Comparison of ENCODE assay signal across 17 cellular contexts in genomic region chr10:61842755-61843497, GRCh38. TPM values are rescaled to one million over a fixed set of nuclear protein-coding genes. Genes with fewer than 3 reads are reported as not detected.
A peak's percentile ranks its signal among the peaks of the same experiment; 100 is the strongest.
DNase-seq lines count a peak whose midpoint lies in the region; ATAC-seq, FAIRE-seq and TF ChIP-seq lines count a peak whose summit lies in the region.
"Had no signal": no experiment of that assay in that cellular context is flagged by ENCODE, and none has a peak within 500 bp of the region (broad histone marks: within the 10 kb centered on the region; RNA-seq: fewer than 3 reads in every experiment).

No MANE protein-coding gene starts in this region.

- 65% methylated on average over 4 of the region's 4 CpGs for WGBS in SK-N-SH (ENCODE audit: low lambda C conversion rate)

- H4K20me1 ChIP-seq in SK-N-SH (ENCODE audit: insufficient read depth): no peaks in the 10 kb centered on the region

- no peaks in the 10 kb centered on the region for H3K9me3 ChIP-seq in SK-N-SH
- H3K9me3 ChIP-seq: heart right ventricle had no signal

- peak overlapping the region; percentile 49 for H2AFZ ChIP-seq in SK-N-SH (ENCODE audit: low read depth)

- ATAC-seq in HG03280 (IDR thresholded peaks at IDR 0.05; ENCODE audit: unreplicated experiment): no peak
- ATAC-seq: activated T-helper 17 cell treated with anti-CD3 and anti-CD28 coated beads, Interleukin-2, amount 50 U/mL, for 72 hours; heart right ventricle; left ventricle myocardium superior had no signal

- TF ChIP-seq POLR2A in H54 (IDR thresholded peaks at IDR 0.05; ENCODE audit: low read depth, low read length): no peak

- TF ChIP-seq RAD21 in SK-N-SH (IDR thresholded peaks at IDR 0.05; ENCODE audit: low read length): no peak

- H3K4me3 ChIP-seq in SK-N-SH (ENCODE audit: low read depth in 2 of 2, low read length in 1 of 2) (no peak overlapping the region), rectal smooth muscle tissue (ENCODE audit: low read length) (no peak overlapping the region)
- H3K4me3 ChIP-seq: heart right ventricle had no signal

- no peaks in the 10 kb centered on the region for H3K9me2 ChIP-seq in SK-N-SH

- no peak; a peak in 1 of 4 replicates for TF ChIP-seq EP300 in SK-N-SH (IDR thresholded peaks at IDR 0.05; ENCODE audit: borderline replicate concordance in 1 of 2, low read depth in 1 of 2, low read length in 1 of 2)

- H3K79me2 ChIP-seq in SK-N-SH (ENCODE audit: insufficient read depth): no peaks in the 10 kb centered on the region

- CTCF ChIA-PET in SK-N-SH (lab: Yijun Ruan, JAX): interaction anchor here (1.4 kb wide), 2 partner anchors 23 to 130 kb away, joined by 3 to 5 read pairs; no protein-coding TSS in a partner anchor

- TF ChIP-seq CTCF in SK-N-SH (IDR thresholded peaks at IDR 0.05): no peak

- H3K36me3 ChIP-seq in SK-N-SH (replicated peaks in 1 of 2; ENCODE audit: control insufficient read depth in 1 of 2, insufficient read depth in 2 of 2, low read length in 1 of 2): no peaks in the 10 kb centered on the region
- H3K36me3 ChIP-seq in rectal smooth muscle tissue (ENCODE audit: control insufficient read depth, insufficient read depth, low read length): no peaks in the 10 kb centered on the region
- H3K36me3 ChIP-seq: heart right ventricle had no signal

- H3K9ac ChIP-seq in SK-N-SH: peak overlapping the region; percentile 46; the same call in 1 of the 2 replicates
- no peak overlapping the region for H3K9ac ChIP-seq in rectal smooth muscle tissue (ENCODE audit: low read length)

- no peaks in the 10 kb centered on the region for H3K27me3 ChIP-seq in SK-N-SH (ENCODE audit: insufficient read depth)
- no peaks in the 10 kb centered on the region for H3K27me3 ChIP-seq in rectal smooth muscle tissue (ENCODE audit: control insufficient read depth, insufficient read depth, low read length)
- H3K27me3 ChIP-seq: heart right ventricle had no signal

- peaks cover 4 to 46% of the 10 kb centered on the region in 2 experiments for H3K4me1 ChIP-seq in SK-N-SH (ENCODE audit: control insufficient read depth in 1 of 2, insufficient read depth in 2 of 2, low read depth in 1 of 2, low read length in 1 of 2)
- no peaks in the 10 kb centered on the region for H3K4me1 ChIP-seq in rectal smooth muscle tissue (ENCODE audit: control insufficient read depth, insufficient read depth, low read length)

- POLR2A ChIA-PET in SK-N-SH (lab: Yijun Ruan, JAX): no interaction called here

- H3K4me2 ChIP-seq in SK-N-SH: peak overlapping the region; percentile 55

- peak; percentile 35 for DNase-seq in H54 (ENCODE audit: insufficient read length, low spot score)
- DNase-seq in SK-N-SH: no peak
- peak; percentile 63 for DNase-seq in fibroblast of peridontal ligament (ENCODE audit: extremely low read depth)
- no peak for DNase-seq in 8988T
- no peak for DNase-seq in DMS53 (lab: John Stamatoyannopoulos, UW)
- no peak for DNase-seq in NAMALWA (ENCODE audit: low spot score)
- DNase-seq: endodermal cell, heart right ventricle, left ventricle myocardium superior, NCI-H146, NCI-H510A treated with DMSO at 0.1 percent for 48 hours, small intestine, substantia nigra had no signal

- H3K27ac ChIP-seq in SK-N-SH (ENCODE audit: low read depth in 2 of 2, low read length in 1 of 2) (peak overlapping the region; percentile 11 to 88; a peak in 3 of 4 replicates), rectal smooth muscle tissue (ENCODE audit: low read depth, low read length) (peak overlapping the region; percentile 40)
- H3K27ac ChIP-seq: heart right ventricle had no signal

- FAIRE-seq in H54 (lab: Jason Lieb, UNC): peak; percentile 71
- FAIRE-seq: G401.6 had no signal

- peaks cover 31% of the 10 kb centered on the region for H3F3A ChIP-seq in SK-N-SH (replicated peaks; ENCODE audit: insufficient read depth)

TF ChIP-seq in SK-N-SH, 30 proteins besides CTCF, POLR2A, EP300 and RAD21 (continues in another document):
- peak; percentile 59; the same call in 1 of the 2 replicates for TF ChIP-seq PBX3 (IDR thresholded peaks at IDR 0.05)
- TF ChIP-seq, protein P1, sequence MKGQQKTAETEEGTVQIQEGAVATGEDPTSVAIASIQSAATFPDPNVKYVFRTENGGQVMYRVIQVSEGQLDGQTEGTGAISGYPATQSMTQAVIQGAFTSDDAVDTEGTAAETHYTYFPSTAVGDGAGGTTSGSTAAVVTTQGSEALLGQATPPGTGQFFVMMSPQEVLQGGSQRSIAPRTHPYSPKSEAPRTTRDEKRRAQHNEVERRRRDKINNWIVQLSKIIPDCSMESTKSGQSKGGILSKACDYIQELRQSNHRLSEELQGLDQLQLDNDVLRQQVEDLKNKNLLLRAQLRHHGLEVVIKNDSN (IDR thresholded peaks at IDR 0.05; ENCODE audit: borderline replicate concordance, low read depth): no peak
- no peak for TF ChIP-seq RCOR1 (IDR thresholded peaks at IDR 0.05; ENCODE audit: low read length)
- no peak for TF ChIP-seq NFIC (IDR thresholded peaks at IDR 0.05; ENCODE audit: borderline replicate concordance)
- peak; percentile 68; the same call in 1 of the 2 replicates for TF ChIP-seq FOSL2 (IDR thresholded peaks at IDR 0.05; ENCODE audit: borderline replicate concordance, low read depth)
- no peak for TF ChIP-seq FOXM1 (IDR thresholded peaks at IDR 0.05; ENCODE audit: low read depth)
- peak; percentile 47 for TF ChIP-seq JUND (IDR thresholded peaks at IDR 0.05)
- no peak for TF ChIP-seq REST (IDR thresholded peaks at IDR 0.05; ENCODE audit: low read depth, low read length)
- TF ChIP-seq FOXJ3 (CRISPR knock-in tag; IDR thresholded peaks at IDR 0.05): no peak
- TF ChIP-seq GABPA (IDR thresholded peaks at IDR 0.05; ENCODE audit: low read depth): no peak
- TF ChIP-seq, protein P2, sequence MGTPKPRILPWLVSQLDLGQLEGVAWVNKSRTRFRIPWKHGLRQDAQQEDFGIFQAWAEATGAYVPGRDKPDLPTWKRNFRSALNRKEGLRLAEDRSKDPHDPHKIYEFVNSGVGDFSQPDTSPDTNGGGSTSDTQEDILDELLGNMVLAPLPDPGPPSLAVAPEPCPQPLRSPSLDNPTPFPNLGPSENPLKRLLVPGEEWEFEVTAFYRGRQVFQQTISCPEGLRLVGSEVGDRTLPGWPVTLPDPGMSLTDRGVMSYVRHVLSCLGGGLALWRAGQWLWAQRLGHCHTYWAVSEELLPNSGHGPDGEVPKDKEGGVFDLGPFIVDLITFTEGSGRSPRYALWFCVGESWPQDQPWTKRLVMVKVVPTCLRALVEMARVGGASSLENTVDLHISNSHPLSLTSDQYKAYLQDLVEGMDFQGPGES (IDR thresholded peaks at IDR 0.05; ENCODE audit: low read depth, low read length): no peak
- TF ChIP-seq, protein P3, sequence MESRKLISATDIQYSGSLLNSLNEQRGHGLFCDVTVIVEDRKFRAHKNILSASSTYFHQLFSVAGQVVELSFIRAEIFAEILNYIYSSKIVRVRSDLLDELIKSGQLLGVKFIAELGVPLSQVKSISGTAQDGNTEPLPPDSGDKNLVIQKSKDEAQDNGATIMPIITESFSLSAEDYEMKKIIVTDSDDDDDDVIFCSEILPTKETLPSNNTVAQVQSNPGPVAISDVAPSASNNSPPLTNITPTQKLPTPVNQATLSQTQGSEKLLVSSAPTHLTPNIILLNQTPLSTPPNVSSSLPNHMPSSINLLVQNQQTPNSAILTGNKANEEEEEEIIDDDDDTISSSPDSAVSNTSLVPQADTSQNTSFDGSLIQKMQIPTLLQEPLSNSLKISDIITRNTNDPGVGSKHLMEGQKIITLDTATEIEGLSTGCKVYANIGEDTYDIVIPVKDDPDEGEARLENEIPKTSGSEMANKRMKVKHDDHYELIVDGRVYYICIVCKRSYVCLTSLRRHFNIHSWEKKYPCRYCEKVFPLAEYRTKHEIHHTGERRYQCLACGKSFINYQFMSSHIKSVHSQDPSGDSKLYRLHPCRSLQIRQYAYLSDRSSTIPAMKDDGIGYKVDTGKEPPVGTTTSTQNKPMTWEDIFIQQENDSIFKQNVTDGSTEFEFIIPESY (IDR thresholded peaks at IDR 0.05; ENCODE audit: borderline replicate concordance, low read depth): no peak
- TF ChIP-seq, protein P4, sequence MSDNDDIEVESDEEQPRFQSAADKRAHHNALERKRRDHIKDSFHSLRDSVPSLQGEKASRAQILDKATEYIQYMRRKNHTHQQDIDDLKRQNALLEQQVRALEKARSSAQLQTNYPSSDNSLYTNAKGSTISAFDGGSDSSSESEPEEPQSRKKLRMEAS (IDR thresholded peaks at IDR 0.05; ENCODE audit: low read depth): no peak

RNA-seq across cellular contexts. Expression of gene ARID5B, which starts 58.6 kb away (rescaled TPM):
- polyA plus RNA-seq in SK-N-SH (2012; rRNA removed): 10.9 and 18.4 TPM in 2 replicates
- polyA plus RNA-seq in SK-N-SH (2012; cell fraction: cytosol; rRNA removed): 12.7 and 13.2 TPM in 2 replicates
- polyA plus RNA-seq in SK-N-SH (2012; cell fraction: nucleus; rRNA removed): 12.0 and 22.4 TPM in 2 replicates

Comparison
In these comparisons a context has a peak if more than half of its experiments do, and no peak if none do; other contexts are left out.
1. DNase-seq: peak in H54 (single experiment) and fibroblast of peridontal ligament (single experiment); none in SK-N-SH (single experiment), 8988T (single experiment), DMS53 (single experiment) and NAMALWA (single experiment).